ENCODE assay signal across 8 cellular contexts in genomic region chr1:112466078-112466660, GRCh38. TPM values are rescaled to one million over a fixed set of nuclear protein-coding genes. Genes with fewer than 3 reads are reported as not detected.
A peak's percentile ranks its signal among the peaks of the same experiment; 100 is the strongest.
DNase-seq lines count a peak whose midpoint lies in the region; ATAC-seq and TF ChIP-seq lines count a peak whose summit lies in the region.

No MANE protein-coding gene starts in this region.

- no peaks in the 10 kb centered on the region for H3K27me3 ChIP-seq in right lobe of liver

- WGBS in right lobe of liver (ENCODE audit: insufficient coverage, low coverage, low lambda C conversion rate, missing lambda C conversion rate) = 8% methylated on average over 17 of the region's 31 CpGs

- no peaks in the 10 kb centered on the region for H3K36me3 ChIP-seq in right lobe of liver

- no peaks in the 10 kb centered on the region for H3K4me1 ChIP-seq in right lobe of liver

- H3K9me3 ChIP-seq in right lobe of liver = no peaks in the 10 kb centered on the region

- ATAC-seq in GM19395 (IDR thresholded peaks at IDR 0.05; ENCODE audit: unreplicated experiment) (peak; percentile 87), HG03521 (IDR thresholded peaks at IDR 0.05; ENCODE audit: unreplicated experiment) (peak; percentile 95), right lobe of liver (peak; percentile 95 to 98 (median 97))

- TF ChIP-seq CTCF in right lobe of liver (IDR thresholded peaks at IDR 0.05) = peak; percentile 83 to 88 (median 86)

- peak overlapping the region in 2 of 3 donors; percentile 21 to 44 for H3K27ac ChIP-seq in right lobe of liver

- peak overlapping the region in 1 of 3 donors; percentile 14 for H3K4me3 ChIP-seq in right lobe of liver

- DNase-seq in CD1c-positive myeloid dendritic cell (ENCODE audit: extremely low spot score) (peak; percentile 98), NCI-H69 (lab: John Stamatoyannopoulos, UW) (peak; percentile 84), dermis blood vessel endothelial cell (peak; percentile 98), right lobe of liver (peak; percentile 93 to 95 (median 95))
- peak; percentile 81 for DNase-seq in activated CD4-positive, alpha-beta T cell treated with anti-CD3 and anti-CD28 coated beads, Interleukin-2, amount 50 U/mL, for 4 hours
- peak; percentile 80 to 82 for DNase-seq in stimulated activated CD4-positive, alpha-beta T cell treated with anti-CD3 and anti-CD28 coated beads, Interleukin-4, amount 100 ng/mL, for 4 hours

- intact Hi-C loops in right lobe of liver (cut with DNase I) = loop anchor here in 1 of 2 donors (5.0 kb wide), 1 partner anchor 99 kb away; no protein-coding TSS in a partner anchor

- TF ChIP-seq POLR2A in right lobe of liver (IDR thresholded peaks at IDR 0.05) = no peak

RNA-seq across cellular contexts. Expression of gene WNT2B, which starts 42.6 kb away (rescaled TPM):
- total RNA-seq in dermis blood vessel endothelial cell (1.3 and 2.0 TPM in 2 replicates), right lobe of liver (under 1 TPM; 0.20 to 0.68 (median 0.37) TPM)
